In the genomic region with DNA sequence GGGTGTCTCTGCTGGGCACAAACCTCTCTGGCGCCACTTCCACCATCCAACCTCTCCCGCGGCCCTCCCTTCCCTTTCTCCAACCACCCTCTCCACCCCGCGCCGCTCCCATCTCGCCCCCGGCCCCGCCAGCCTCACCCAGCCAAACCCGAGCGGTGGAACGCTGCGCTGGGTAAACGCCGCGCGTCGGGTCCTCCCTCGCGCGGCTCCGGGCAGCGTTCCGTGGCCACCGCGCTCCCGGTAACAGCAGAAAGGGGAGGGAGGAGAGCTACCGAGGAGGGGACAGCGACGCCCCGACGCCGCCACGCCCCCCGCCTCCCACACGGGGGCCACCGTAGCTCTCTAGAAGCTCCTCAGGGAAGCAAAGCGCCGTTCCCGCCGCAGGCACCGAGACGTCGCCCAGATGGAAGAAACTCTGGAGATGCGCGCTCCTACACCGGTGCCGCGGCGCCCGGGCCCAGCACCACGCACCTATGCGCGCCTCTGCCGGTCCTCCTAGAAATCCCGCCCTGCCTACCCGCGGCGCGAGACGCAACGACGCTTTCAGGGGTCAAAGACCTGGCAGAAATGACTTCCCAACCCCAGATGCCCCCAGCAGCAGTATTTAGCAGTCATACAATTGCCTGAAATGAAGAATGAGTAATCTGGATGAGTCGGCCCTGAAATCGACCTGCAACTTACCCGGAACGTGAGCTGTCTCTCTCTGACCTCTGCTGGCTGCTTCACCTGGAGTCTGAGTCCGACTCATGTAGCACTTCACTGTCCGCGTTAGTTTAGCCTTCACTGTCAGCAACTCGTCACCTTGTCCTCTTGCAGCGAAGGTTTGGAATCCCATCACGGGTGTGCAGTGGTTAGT, we compare ENCODE assay signal across 8 cellular contexts. TPM values are rescaled to one million over a fixed set of nuclear protein-coding genes. Genes with fewer than 3 reads are reported as not detected.
DNase-seq lines count a peak whose midpoint lies in the region; ATAC-seq and TF ChIP-seq lines count a peak whose summit lies in the region.

Gene RUBCNL (minus strand): TSS at position 257 of the 856 bp plus-strand sequence. CDS start 14,777 bp downstream, outside the sequence.

- no peaks in the 10 kb centered on the region for H3K4me1 ChIP-seq in HEK293 (ENCODE audit: control insufficient read depth, insufficient read depth, low read length)
- H3K4me1 ChIP-seq in skeletal muscle tissue (ENCODE audit: control insufficient read depth in 3 of 3, insufficient read depth in 3 of 3, low read length in 3 of 3), result peaks cover 0 to 4% (median 4%) of the 10 kb centered on the region in 3 donors

- TF ChIP-seq CTCF in HEK293 (tag by site-specific recombination; IDR thresholded peaks at IDR 0.05) (no peak; the same call in 1 of the 2 replicates), astrocyte of the cerebellum (IDR thresholded peaks at IDR 0.05; ENCODE audit: low read depth, low read length, missing control alignments) (no peak)

- DNase-seq in Daoy (ENCODE audit: low read depth), result peak; percentile 32
- DNase-seq in NOMO-1 (lab: John Stamatoyannopoulos, UW; ENCODE audit: unreplicated experiment in 2 of 2), result peak; percentile 79
- no peak for DNase-seq in astrocyte of the cerebellum (ENCODE audit: low read depth)
- DNase-seq in NCI-H446 treated with DMSO at 0.1 percent for 48 hours (lab: John Stamatoyannopoulos, UW), result no peak

- POLR2A ChIA-PET in HEK293 (lab: Yijun Ruan, JAX), result no interaction called here

- H3K4me3 ChIP-seq in HEK293 (ENCODE audit: low read depth, low read length) (peak within 1 kb of the TSS; percentile 50), astrocyte of the cerebellum (ENCODE audit: low read depth, low read length) (peak within 1 kb of the TSS; percentile 50), iPS-18c (ENCODE audit: insufficient read depth, low read depth, low read length) (peak within 1 kb of the TSS; percentile 72), skeletal muscle tissue (ENCODE audit: low read length in 3 of 3) (peak within 1 kb of the TSS; percentile 54 to 59 (median 54))

- peaks cover 12 to 15% (median 14%) of the 10 kb centered on the region in 3 donors for H3K27me3 ChIP-seq in skeletal muscle tissue (ENCODE audit: control insufficient read depth in 3 of 3, insufficient read depth in 3 of 3, low read length in 3 of 3)

- no peak within 1 kb of the TSS for H3K9ac ChIP-seq in skeletal muscle tissue (ENCODE audit: low read depth in 1 of 3, low read length in 3 of 3)

- in situ Hi-C loops in astrocyte of the cerebellum (cut with HindIII; ENCODE audit: low sequenced_read_pairs), result no loop called here

- CTCF ChIA-PET in HEK293 (lab: Yijun Ruan, JAX), result no interaction called here

- H3K9me3 ChIP-seq in HEK293 (ENCODE audit: control insufficient read depth, insufficient read depth, low read depth, low read length) (no peaks in the 10 kb centered on the region), iPS-18c (ENCODE audit: control insufficient read depth, insufficient read depth, low read length) (no peaks in the 10 kb centered on the region), skeletal muscle tissue (ENCODE audit: control insufficient read depth in 3 of 3, low read length in 3 of 3) (no peaks in the 10 kb centered on the region)

- ATAC-seq in HG03565 (IDR thresholded peaks at IDR 0.05; ENCODE audit: unreplicated experiment), result no peak

- H3K36me3 ChIP-seq in HEK293 (ENCODE audit: control insufficient read depth in 2 of 2, insufficient read depth in 1 of 2, low read length in 2 of 2) (no peaks in the 10 kb centered on the region), skeletal muscle tissue (ENCODE audit: control insufficient read depth in 3 of 3, insufficient read depth in 3 of 3, low read length in 3 of 3) (no peaks in the 10 kb centered on the region)

- H3K27ac ChIP-seq in HEK293 (ENCODE audit: extremely low read depth, low read depth, low read length) (no peak within 1 kb of the TSS), skeletal muscle tissue (ENCODE audit: low read depth, low read length) (no peak within 1 kb of the TSS)

TF ChIP-seq in HEK293, 187 proteins besides CTCF, POLR2A, EP300 and RAD21 (continues in another document):
- TF ChIP-seq YY2 (tag by site-specific recombination; IDR thresholded peaks at IDR 0.05), result no peak
- TF ChIP-seq ZNF707 (tag by site-specific recombination; IDR thresholded peaks at IDR 0.05), result no peak
- no peak for TF ChIP-seq OSR2 (tag by site-specific recombination; IDR thresholded peaks at IDR 0.05)
- TF ChIP-seq ZNF324 (tag by site-specific recombination; IDR thresholded peaks at IDR 0.05), result no peak
- TF ChIP-seq ZNF146 (tag by site-specific recombination; IDR thresholded peaks at IDR 0.05), result no peak
- TF ChIP-seq, protein P1, sequence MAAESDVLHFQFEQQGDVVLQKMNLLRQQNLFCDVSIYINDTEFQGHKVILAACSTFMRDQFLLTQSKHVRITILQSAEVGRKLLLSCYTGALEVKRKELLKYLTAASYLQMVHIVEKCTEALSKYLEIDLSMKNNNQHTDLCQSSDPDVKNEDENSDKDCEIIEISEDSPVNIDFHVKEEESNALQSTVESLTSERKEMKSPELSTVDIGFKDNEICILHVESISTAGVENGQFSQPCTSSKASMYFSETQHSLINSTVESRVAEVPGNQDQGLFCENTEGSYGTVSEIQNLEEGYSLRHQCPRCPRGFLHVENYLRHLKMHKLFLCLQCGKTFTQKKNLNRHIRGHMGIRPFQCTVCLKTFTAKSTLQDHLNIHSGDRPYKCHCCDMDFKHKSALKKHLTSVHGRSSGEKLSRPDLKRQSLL (tag by site-specific recombination; IDR thresholded peaks at IDR 0.05), result no peak
- TF ChIP-seq ELK4 (IDR thresholded peaks at IDR 0.05; ENCODE audit: borderline replicate concordance, low read depth, low read length), result no peak
- no peak for TF ChIP-seq ZNF133 (tag by site-specific recombination; IDR thresholded peaks at IDR 0.05)
- no peak for TF ChIP-seq ZNF16 (tag by site-specific recombination; IDR thresholded peaks at IDR 0.05; ENCODE audit: low read depth)
- no peak for TF ChIP-seq ZNF416 (tag by site-specific recombination; IDR thresholded peaks at IDR 0.05)
- no peak for TF ChIP-seq ZNF645 (tag by site-specific recombination; IDR thresholded peaks at IDR 0.05)
- no peak for TF ChIP-seq ZNF239 (tag by site-specific recombination; IDR thresholded peaks at IDR 0.05)
- no peak for TF ChIP-seq KLF10 (tag by site-specific recombination; IDR thresholded peaks at IDR 0.05)
- TF ChIP-seq SCRT2 (tag by site-specific recombination; IDR thresholded peaks at IDR 0.05), result no peak
- TF ChIP-seq ZNF302 (tag by site-specific recombination; IDR thresholded peaks at IDR 0.05; ENCODE audit: low read depth), result no peak
- no peak for TF ChIP-seq ZNF514 (tag by site-specific recombination; IDR thresholded peaks at IDR 0.05)
- TF ChIP-seq ZNF600 (tag by site-specific recombination; IDR thresholded peaks at IDR 0.05), result 0 out of 2 replicates have a peak, but pooled peaks have one; percentile 27
- TF ChIP-seq, protein P2, sequence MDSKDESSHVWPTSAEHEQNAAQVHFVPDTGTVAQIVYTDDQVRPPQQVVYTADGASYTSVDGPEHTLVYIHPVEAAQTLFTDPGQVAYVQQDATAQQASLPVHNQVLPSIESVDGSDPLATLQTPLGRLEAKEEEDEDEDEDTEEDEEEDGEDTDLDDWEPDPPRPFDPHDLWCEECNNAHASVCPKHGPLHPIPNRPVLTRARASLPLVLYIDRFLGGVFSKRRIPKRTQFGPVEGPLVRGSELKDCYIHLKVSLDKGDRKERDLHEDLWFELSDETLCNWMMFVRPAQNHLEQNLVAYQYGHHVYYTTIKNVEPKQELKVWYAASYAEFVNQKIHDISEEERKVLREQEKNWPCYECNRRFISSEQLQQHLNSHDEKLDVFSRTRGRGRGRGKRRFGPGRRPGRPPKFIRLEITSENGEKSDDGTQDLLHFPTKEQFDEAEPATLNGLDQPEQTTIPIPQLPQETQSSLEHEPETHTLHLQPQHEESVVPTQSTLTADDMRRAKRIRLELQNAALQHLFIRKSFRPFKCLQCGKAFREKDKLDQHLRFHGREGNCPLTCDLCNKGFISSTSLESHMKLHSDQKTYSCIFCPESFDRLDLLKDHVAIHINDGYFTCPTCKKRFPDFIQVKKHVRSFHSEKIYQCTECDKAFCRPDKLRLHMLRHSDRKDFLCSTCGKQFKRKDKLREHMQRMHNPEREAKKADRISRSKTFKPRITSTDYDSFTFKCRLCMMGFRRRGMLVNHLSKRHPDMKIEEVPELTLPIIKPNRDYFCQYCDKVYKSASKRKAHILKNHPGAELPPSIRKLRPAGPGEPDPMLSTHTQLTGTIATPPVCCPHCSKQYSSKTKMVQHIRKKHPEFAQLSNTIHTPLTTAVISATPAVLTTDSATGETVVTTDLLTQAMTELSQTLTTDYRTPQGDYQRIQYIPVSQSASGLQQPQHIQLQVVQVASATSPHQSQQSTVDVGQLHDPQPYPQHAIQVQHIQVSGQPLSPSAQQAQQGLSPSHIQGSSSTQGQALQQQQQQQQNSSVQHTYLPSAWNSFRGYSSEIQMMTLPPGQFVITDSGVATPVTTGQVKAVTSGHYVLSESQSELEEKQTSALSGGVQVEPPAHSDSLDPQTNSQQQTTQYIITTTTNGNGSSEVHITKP (tag by site-specific recombination; IDR thresholded peaks at IDR 0.05), result no peak
- TF ChIP-seq ZNF155 (tag by site-specific recombination; IDR thresholded peaks at IDR 0.05), result no peak
- no peak for TF ChIP-seq ZNF654 (tag by site-specific recombination; IDR thresholded peaks at IDR 0.05; ENCODE audit: low read depth)
- no peak for TF ChIP-seq ZNF37A (tag by site-specific recombination; IDR thresholded peaks at IDR 0.05)

RNA-seq across cellular contexts. Expression of gene RUBCNL, which starts in this region (rescaled TPM):
- total RNA-seq in Daoy (2014; rRNA removed; shearing (Covaris generic)), result not detected in 2 replicates
- 3.7 TPM for total RNA-seq in skeletal muscle tissue

Comparison
In these comparisons a context has a peak if more than half of its experiments do, and no peak if none do; other contexts are left out.
1. Peak in DNase-seq in Daoy; RNA of the gene not detected or under 1 TPM.
2. DNase-seq: peak in NOMO-1 (2 of 2); none in astrocyte of the cerebellum (single experiment) and NCI-H446 treated with DMSO at 0.1 percent for 48 hours (single experiment).
3. Peak in every context shown above with its lines, with median percentiles within 50 percentile points of each other: H3K4me3 ChIP-seq.